1 cellular context compared by ENCODE assay signal in genomic region chr12:6963016-6963731, GRCh38.
TF ChIP-seq lines count a peak whose summit lies in the region.

No MANE protein-coding gene starts in this region.

TF ChIP-seq in HepG2, 621 proteins besides CTCF, POLR2A, EP300 and RAD21:
- TF ChIP-seq ZNF740 (CRISPR knock-in tag; IDR thresholded peaks at IDR 0.05) (peak; percentile 63; the same call in 1 of the 2 replicates), ZNF652 (CRISPR knock-in tag; IDR thresholded peaks at IDR 0.05; ENCODE audit: borderline replicate concordance, low read depth) (peak; percentile 79), ZFP1 (CRISPR knock-in tag; IDR thresholded peaks at IDR 0.05) (no peak), RELA (CRISPR knock-in tag; IDR thresholded peaks at IDR 0.05) (no peak)
